Comparison of ENCODE assay signal across 16 cellular contexts in genomic region chr16:48124266-48124665, GRCh38. TPM values are rescaled to one million over a fixed set of nuclear protein-coding genes. Genes with fewer than 3 reads are reported as not detected.
DNase-seq lines count a peak whose midpoint lies in the region; ATAC-seq and TF ChIP-seq lines count a peak whose summit lies in the region.
"Had no signal": no experiment of that assay in that cellular context is flagged by ENCODE, and none has a peak within 500 bp of the region (broad histone marks: within the 10 kb centered on the region; RNA-seq: fewer than 3 reads in every experiment).

No MANE protein-coding gene starts in this region.

- POLR2A ChIA-PET in SK-N-SH (lab: Yijun Ruan, JAX) = no interaction called here

- DNase-seq in SK-N-SH (no peak), astrocyte of the hippocampus (ENCODE audit: low read depth, low spot score) (peak; percentile 47), myocyte (ENCODE audit: low read depth) (peak; percentile 86), NCI-H1105 treated with DMSO at 0.1 percent for 48 hours (lab: John Stamatoyannopoulos, UW) (no peak), right cardiac atrium (no peak), posterior vena cava (ENCODE audit: low spot score) (no peak), NK-92 (lab: John Stamatoyannopoulos, UW; ENCODE audit: unreplicated experiment) (no peak)
- DNase-seq: DMS153, H9, NCI-H1930, NCI-H2171 treated with DMSO at 0.1 percent for 48 hours, NCI-H510A had no signal

- no peaks in the 10 kb centered on the region for H3K79me2 ChIP-seq in SK-N-SH (ENCODE audit: insufficient read depth)

- intact Hi-C loops in right cardiac atrium (cut with DNase I) = no loop called here
- intact Hi-C loops in posterior vena cava (cut with DNase I) = no loop called here

- peak overlapping the region; percentile 47; the same call in 1 of the 2 replicates for H3K4me2 ChIP-seq in SK-N-SH

- H3K4me1 ChIP-seq in SK-N-SH (ENCODE audit: control insufficient read depth in 1 of 2, insufficient read depth in 2 of 2, low read depth in 1 of 2, low read length in 1 of 2) (peaks cover 7 to 35% of the 10 kb centered on the region in 2 experiments; a peak in 3 of 4 replicates), right cardiac atrium (ENCODE audit: control insufficient read depth, insufficient read depth, low read length) (peaks cover 5% of the 10 kb centered on the region)

- H3K9me3 ChIP-seq in SK-N-SH = no peaks in the 10 kb centered on the region
- no peaks in the 10 kb centered on the region for H3K9me3 ChIP-seq in right cardiac atrium (ENCODE audit: control insufficient read depth, low read length)

- no peak overlapping the region; the same call in 1 of the 2 replicates for H3K9ac ChIP-seq in SK-N-SH

- H3K27me3 ChIP-seq in SK-N-SH (ENCODE audit: insufficient read depth) (no peaks in the 10 kb centered on the region), right cardiac atrium (ENCODE audit: control insufficient read depth, insufficient read depth) (no peaks in the 10 kb centered on the region)

- H3K27ac ChIP-seq in SK-N-SH (ENCODE audit: low read depth in 2 of 2, low read length in 1 of 2) = peak overlapping the region in 1 of 2 experiments; percentile 98; a peak in 2 of 4 replicates
- no peak overlapping the region for H3K27ac ChIP-seq in right cardiac atrium (ENCODE audit: low read length)
- H3K27ac ChIP-seq: 22Rv1, C4-2B had no signal

- no peaks in the 10 kb centered on the region for H3K9me2 ChIP-seq in SK-N-SH

- no peak for TF ChIP-seq CTCF in SK-N-SH (IDR thresholded peaks at IDR 0.05)

- no peak overlapping the region for H2AFZ ChIP-seq in SK-N-SH (ENCODE audit: low read depth)

- ATAC-seq in SK-N-SH treated with all-trans-retinoic acid at 6 μM for 48 hours = no peak
- no peak for ATAC-seq in right cardiac atrium
- ATAC-seq: HepG2 had no signal

- no peak for TF ChIP-seq EP300 in SK-N-SH (IDR thresholded peaks at IDR 0.05; ENCODE audit: borderline replicate concordance in 1 of 2, low read depth in 1 of 2, low read length in 1 of 2)

- TF ChIP-seq RAD21 in SK-N-SH (IDR thresholded peaks at IDR 0.05; ENCODE audit: low read length) = no peak

- CTCF ChIA-PET in SK-N-SH (lab: Yijun Ruan, JAX) = interaction anchor here (0.8 to 1.5 kb wide), 6 partner anchors 11 to 1087 kb away, joined by 3 to 5 read pairs (median 4); no protein-coding TSS in a partner anchor

- no peak overlapping the region for H3K4me3 ChIP-seq in SK-N-SH (ENCODE audit: low read depth in 2 of 2, low read length in 1 of 2)
- H3K4me3 ChIP-seq in right cardiac atrium (ENCODE audit: low read length) = no peak overlapping the region

- 94% methylated on average over 2 of the region's 2 CpGs for WGBS in SK-N-SH (ENCODE audit: low lambda C conversion rate)
- WGBS in right cardiac atrium = 88% methylated on average over 2 of the region's 2 CpGs

- peaks cover 29% of the 10 kb centered on the region for H3F3A ChIP-seq in SK-N-SH (replicated peaks; ENCODE audit: insufficient read depth)

- no peaks in the 10 kb centered on the region for H3K36me3 ChIP-seq in SK-N-SH (replicated peaks in 1 of 2; ENCODE audit: control insufficient read depth in 1 of 2, insufficient read depth in 2 of 2, low read length in 1 of 2)

- no peaks in the 10 kb centered on the region for H4K20me1 ChIP-seq in SK-N-SH (ENCODE audit: insufficient read depth)

TF ChIP-seq in SK-N-SH, 30 proteins besides CTCF, POLR2A, EP300 and RAD21:
- no peak for TF ChIP-seq PBX3 (IDR thresholded peaks at IDR 0.05)
- TF ChIP-seq SIN3A (IDR thresholded peaks at IDR 0.05; ENCODE audit: borderline replicate concordance, low read depth, low read length) = no peak

TF ChIP-seq in SK-N-SH treated with all-trans-retinoic acid at 6 μM for 48 hours, 23 proteins besides CTCF, POLR2A, EP300 and RAD21 (continues in another document):
- TF ChIP-seq ZNF70 (CRISPR knock-in tag; IDR thresholded peaks at IDR 0.05) (no peak), ZFP3 (CRISPR knock-in tag; IDR thresholded peaks at IDR 0.05) (no peak), ARNTL (CRISPR knock-in tag; IDR thresholded peaks at IDR 0.05; ENCODE audit: borderline replicate concordance, low read depth) (no peak), ZC3H10 (CRISPR knock-in tag; IDR thresholded peaks at IDR 0.05) (no peak), TCF4 (CRISPR knock-in tag; IDR thresholded peaks at IDR 0.05; ENCODE audit: borderline replicate concordance) (no peak), OSR1 (CRISPR knock-in tag; IDR thresholded peaks at IDR 0.05) (no peak), POU6F1 (CRISPR knock-in tag; IDR thresholded peaks at IDR 0.05; ENCODE audit: borderline replicate concordance, low read depth) (no peak), CREB5 (CRISPR knock-in tag; IDR thresholded peaks at IDR 0.05; ENCODE audit: low read depth) (no peak), TOX (CRISPR knock-in tag; IDR thresholded peaks at IDR 0.05; ENCODE audit: borderline replicate concordance) (no peak), ESRRG (CRISPR knock-in tag; IDR thresholded peaks at IDR 0.05) (no peak), ZNF8 (CRISPR knock-in tag; IDR thresholded peaks at IDR 0.05) (no peak), SNAI2 (CRISPR knock-in tag; IDR thresholded peaks at IDR 0.05) (no peak), TSHZ2 (CRISPR knock-in tag; IDR thresholded peaks at IDR 0.05) (no peak), ZFP30 (CRISPR knock-in tag; IDR thresholded peaks at IDR 0.05) (no peak), PPARA (CRISPR knock-in tag; IDR thresholded peaks at IDR 0.05; ENCODE audit: borderline replicate concordance) (no peak), PATZ1 (CRISPR knock-in tag; IDR thresholded peaks at IDR 0.05; ENCODE audit: borderline replicate concordance) (no peak)

RNA-seq across cellular contexts. Expression of gene ABCC12, which starts 31.5 kb away (rescaled TPM):
- polyA plus RNA-seq in SK-N-SH (2012; rRNA removed) = not detected in 2 replicates
- not detected in 2 replicates for polyA plus RNA-seq in SK-N-SH (2012; cell fraction: cytosol; rRNA removed)
- polyA plus RNA-seq in SK-N-SH (2012; cell fraction: nucleus; rRNA removed) = 0.04 and 0.07 TPM in 2 replicates
- total RNA-seq in myocyte = 0.05 TPM in 1 of 2 replicates, not detected in the other
- polyA plus RNA-seq in myocyte (2012) = not detected
- total RNA-seq in right cardiac atrium = not detected
- polyA plus RNA-seq in right cardiac atrium = not detected
- total RNA-seq in posterior vena cava = not detected
- total RNA-seq: HepG2 had no signal
- polyA plus RNA-seq: HepG2 had no signal

Comparison
In these comparisons a context has a peak if more than half of its experiments do, and no peak if none do; other contexts are left out.
1. DNase-seq: peak in astrocyte of the hippocampus (single experiment) and myocyte (single experiment); none in SK-N-SH (single experiment), NCI-H1105 treated with DMSO at 0.1 percent for 48 hours (single experiment), right cardiac atrium (0 of 3), posterior vena cava (single experiment) and NK-92 (single experiment).